ENCODE assay signal across 8 cellular contexts in the genomic region with DNA sequence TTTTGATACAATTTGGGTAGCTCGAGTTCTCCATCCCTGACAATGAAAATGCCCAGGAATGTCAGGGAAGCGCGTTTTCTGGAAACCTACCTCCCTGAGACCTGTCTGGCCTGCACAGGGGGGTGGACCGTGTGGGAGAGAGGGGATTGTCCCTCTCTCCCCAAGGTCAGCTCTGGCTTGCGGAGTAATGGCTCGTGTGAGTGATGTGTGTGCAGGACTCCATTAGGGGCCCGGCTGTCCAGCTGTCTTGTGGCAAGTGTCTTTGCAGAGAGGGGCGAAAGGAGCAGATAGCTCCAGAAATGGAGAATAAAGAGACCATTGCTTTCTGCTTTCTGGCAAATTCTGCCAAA.
DNase-seq lines count a peak whose midpoint lies in the region; FAIRE-seq and TF ChIP-seq lines count a peak whose summit lies in the region.

No MANE protein-coding gene starts in this region.

- H3K27ac Mint-ChIP-seq in activated T-cell treated with anti-CD3 and anti-CD28 coated beads, Interleukin-2, amount 50 U/mL, for 24 hours = peak overlapping the region; percentile 94
- peak overlapping the region; percentile 91 for H3K27ac Mint-ChIP-seq in activated T-helper 1 cell treated with anti-CD3 and anti-CD28 coated beads, Interleukin-12 subunit alpha, Interleukin-12 subunit beta, Interleukin-2, Interleukin-4 antibody, amounts not matched to agents 30 ng/mL and 10 ng/mL and 1 ng/mL, durations not matched to agents 14 hours and 24 hours and 36 hours

- H3K27me3 ChIP-seq in layer of hippocampus (ENCODE audit: control insufficient read depth, insufficient read depth, low read length) (no peaks in the 10 kb centered on the region), testis (no peaks in the 10 kb centered on the region), A673 (replicated peaks; ENCODE audit: insufficient read depth, low read depth, low read length, poor library complexity) (no peaks in the 10 kb centered on the region)

- whole genome bisulfite sequencing in testis, 2 donors = 54 to 64% methylated on average over 5 to 8 of the region's 8 CpGs

- peak overlapping the region; percentile 68 for H3K4me3 Mint-ChIP-seq in activated T-cell treated with anti-CD3 and anti-CD28 coated beads, Interleukin-2, amount 50 U/mL, for 24 hours
- peak overlapping the region; percentile 50 for H3K4me3 Mint-ChIP-seq in activated T-helper 1 cell treated with anti-CD3 and anti-CD28 coated beads, Interleukin-12 subunit alpha, Interleukin-12 subunit beta, Interleukin-2, Interleukin-4 antibody, amounts not matched to agents 30 ng/mL and 10 ng/mL and 1 ng/mL, durations not matched to agents 14 hours and 24 hours and 36 hours

- POLR2A ChIA-PET in A673 (lab: Charles Lee; ENCODE audit: low non-redundant PET) = no interaction called here

- DNase-seq in activated T-cell treated with anti-CD3 and anti-CD28 coated beads, Interleukin-2, amount 50 U/mL, for 24 hours = no peak
- DNase-seq in activated T-cell treated with anti-CD3 and anti-CD28 coated beads, Interleukin-2, amount 50 U/mL, for 1 hour = no peak
- DNase-seq in activated T-helper 1 cell treated with anti-CD3 and anti-CD28 coated beads, Interleukin-12 subunit alpha, Interleukin-12 subunit beta, Interleukin-2, Interleukin-4 antibody, amounts not matched to agents 30 ng/mL and 10 ng/mL and 1 ng/mL, durations not matched to agents 14 hours and 24 hours and 36 hours (ENCODE audit: low spot score) = no peak
- DNase-seq in testis = no peak
- DNase-seq in NCI-H1092 (lab: John Stamatoyannopoulos, UW) = no peak
- DNase-seq in RCC 7860 (ENCODE audit: low spot score) = no peak
- no peak for DNase-seq in A673 (ENCODE audit: low spot score)

- H3K9me3 Mint-ChIP-seq in activated T-cell treated with anti-CD3 and anti-CD28 coated beads, Interleukin-2, amount 50 U/mL, for 24 hours = no peaks in the 10 kb centered on the region
- no peaks in the 10 kb centered on the region for H3K9me3 Mint-ChIP-seq in activated T-helper 1 cell treated with anti-CD3 and anti-CD28 coated beads, Interleukin-12 subunit alpha, Interleukin-12 subunit beta, Interleukin-2, Interleukin-4 antibody, amounts not matched to agents 30 ng/mL and 10 ng/mL and 1 ng/mL, durations not matched to agents 14 hours and 24 hours and 36 hours

- H3K27ac ChIP-seq in layer of hippocampus (ENCODE audit: low read depth, low read length) (peak overlapping the region; percentile 55), testis (peak overlapping the region; percentile 73 to 81), A673 (ENCODE audit: low read depth, low read length, poor library complexity, severe bottlenecking) (no peak overlapping the region)

- no peak overlapping the region for H3K4me3 ChIP-seq in testis
- H3K4me3 ChIP-seq in A673 (ENCODE audit: low read depth, low read length, poor library complexity, severe bottlenecking) = no peak overlapping the region

- H3K9me3 ChIP-seq in testis (no peaks in the 10 kb centered on the region), A673 (ENCODE audit: low read depth, low read length, poor library complexity, severe bottlenecking) (no peaks in the 10 kb centered on the region)

- H3K27me3 Mint-ChIP-seq in activated T-cell treated with anti-CD3 and anti-CD28 coated beads, Interleukin-2, amount 50 U/mL, for 24 hours = no peaks in the 10 kb centered on the region
- no peaks in the 10 kb centered on the region for H3K27me3 Mint-ChIP-seq in activated T-helper 1 cell treated with anti-CD3 and anti-CD28 coated beads, Interleukin-12 subunit alpha, Interleukin-12 subunit beta, Interleukin-2, Interleukin-4 antibody, amounts not matched to agents 30 ng/mL and 10 ng/mL and 1 ng/mL, durations not matched to agents 14 hours and 24 hours and 36 hours (ENCODE audit: insufficient read depth)

- no TSS peak for BruUV-seq in A673 (replicated peaks; lab: Mats Ljungman, UMichigan)

- H3K4me1 ChIP-seq in testis (peaks cover 72% of the 10 kb centered on the region), A673 (ENCODE audit: insufficient read depth, low read length, poor library complexity, severe bottlenecking) (peaks cover 6% of the 10 kb centered on the region)

- TF ChIP-seq POLR2A in testis (IDR thresholded peaks at IDR 0.05) = no peak

- peaks cover 71% of the 10 kb centered on the region for H3K4me1 Mint-ChIP-seq in activated T-cell treated with anti-CD3 and anti-CD28 coated beads, Interleukin-2, amount 50 U/mL, for 24 hours (ENCODE audit: low read depth)
- peaks cover 86% of the 10 kb centered on the region for H3K4me1 Mint-ChIP-seq in activated T-helper 1 cell treated with anti-CD3 and anti-CD28 coated beads, Interleukin-12 subunit alpha, Interleukin-12 subunit beta, Interleukin-2, Interleukin-4 antibody, amounts not matched to agents 30 ng/mL and 10 ng/mL and 1 ng/mL, durations not matched to agents 14 hours and 24 hours and 36 hours (ENCODE audit: low read depth)

- H3K36me3 Mint-ChIP-seq in activated T-cell treated with anti-CD3 and anti-CD28 coated beads, Interleukin-2, amount 50 U/mL, for 24 hours (ENCODE audit: low read depth) = peaks cover 5% of the 10 kb centered on the region
- peaks cover 15% of the 10 kb centered on the region for H3K36me3 Mint-ChIP-seq in activated T-helper 1 cell treated with anti-CD3 and anti-CD28 coated beads, Interleukin-12 subunit alpha, Interleukin-12 subunit beta, Interleukin-2, Interleukin-4 antibody, amounts not matched to agents 30 ng/mL and 10 ng/mL and 1 ng/mL, durations not matched to agents 14 hours and 24 hours and 36 hours (ENCODE audit: low read depth)

- TF ChIP-seq CTCF in testis (IDR thresholded peaks at IDR 0.05) (no peak), A673 (conservative IDR thresholded peaks at IDR 0.05; ENCODE audit: low read depth, low read length) (no peak)

- CTCF ChIA-PET in A673 (lab: Charles Lee) = no interaction called here

- intact Hi-C loops in activated T-helper 1 cell treated with anti-CD3 and anti-CD28 coated beads, Interleukin-12 subunit alpha, Interleukin-12 subunit beta, Interleukin-2, Interleukin-4 antibody, amounts not matched to agents 30 ng/mL and 10 ng/mL and 1 ng/mL, durations not matched to agents 14 hours and 24 hours and 36 hours (cut with micrococcal nuclease) = loop anchor here (5.0 kb wide), 2 partner anchors 175 to 450 kb away; no protein-coding TSS in a partner anchor
- intact Hi-C loops in testis (cut with DNase I; ENCODE audit: low total_unique reads) (no loop called here), A673 (cut with micrococcal nuclease; ENCODE audit: unreplicated experiment) (no loop called here)

- H3K36me3 ChIP-seq in testis (ENCODE audit: low read depth, missing control alignments) (no peaks in the 10 kb centered on the region), A673 (ENCODE audit: insufficient read depth, low read length, poor library complexity, severe bottlenecking) (no peaks in the 10 kb centered on the region)

- FAIRE-seq in RCC 7860 (lab: Jason Lieb, UNC) = no peak
